1 cellular context compared by ENCODE assay signal in the genomic region with DNA sequence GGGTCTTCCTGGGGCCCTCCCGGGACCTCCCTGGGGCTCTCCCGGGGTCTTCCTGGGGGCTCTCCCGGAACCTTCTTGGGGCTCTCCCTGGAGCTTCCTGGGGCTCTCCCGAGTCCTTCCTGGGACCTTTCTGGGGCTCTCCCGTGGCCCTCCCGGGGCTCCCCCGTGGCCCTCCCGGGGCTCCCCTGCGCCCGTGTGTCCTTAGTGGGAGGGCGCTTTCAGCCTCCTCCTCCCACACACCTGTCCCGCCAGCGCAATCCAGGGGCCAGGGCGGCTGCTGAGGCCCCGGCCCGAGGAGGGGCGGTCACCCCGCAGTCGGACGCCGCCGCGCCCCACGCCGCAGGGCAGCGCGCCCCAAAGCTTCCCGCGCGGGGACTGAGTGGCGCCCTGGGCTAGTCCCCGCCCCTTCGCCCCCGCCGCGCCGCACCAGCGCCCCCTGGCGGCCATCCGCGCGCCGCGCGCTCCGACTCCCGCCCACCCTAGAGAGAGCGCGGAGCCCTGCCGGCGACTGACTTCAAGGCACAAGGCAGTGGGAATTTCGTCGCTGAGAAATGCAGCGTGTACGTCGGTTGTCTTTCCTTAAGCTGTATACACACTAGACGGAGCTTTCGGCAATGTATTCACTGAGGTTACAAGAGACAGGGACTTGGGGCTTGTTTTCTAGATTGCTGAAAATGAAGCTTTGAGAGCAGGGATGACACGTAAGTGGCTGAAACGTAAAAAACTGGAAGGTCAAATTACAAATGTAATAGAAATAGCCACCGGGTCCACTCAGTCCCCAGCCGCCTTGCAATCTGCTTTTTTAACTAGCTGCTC.
TF ChIP-seq lines count a peak whose summit lies in the region.

No MANE protein-coding gene starts in this region.

TF ChIP-seq in K562, 482 proteins besides CTCF, POLR2A, EP300 and RAD21 (continued from another document and continues in another):
- TF ChIP-seq TFE3 (CRISPR knock-in tag; IDR thresholded peaks at IDR 0.05) (no peak), BRF1 (IDR thresholded peaks at IDR 0.05; ENCODE audit: borderline replicate concordance, extremely low read depth, insufficient read length) (no peak), CHD4 (IDR thresholded peaks at IDR 0.05; ENCODE audit: insufficient read depth, insufficient replicate concordance, low read depth, low read length, poor library complexity, severe bottlenecking) (no peak), TCF7 (IDR thresholded peaks at IDR 0.05; ENCODE audit: borderline replicate concordance) (no peak), GTF2B (IDR thresholded peaks at IDR 0.05; ENCODE audit: extremely low read depth, insufficient read length) (no peak), HNRNPH1 (optimal IDR thresholded peaks at IDR 0.05; ENCODE audit: low read depth, low read length) (no peak), SREBF2 (CRISPR knock-in tag; IDR thresholded peaks at IDR 0.05) (no peak), KLF16 (IDR thresholded peaks at IDR 0.05) (no peak), TBP (optimal IDR thresholded peaks at IDR 0.05; ENCODE audit: low read depth, low read length) (peak; percentile 33), BRCA1 (IDR thresholded peaks at IDR 0.05) (no peak), BRCA1 (CRISPR knock-in tag; IDR thresholded peaks at IDR 0.05) (no peak), HNRNPLL (IDR thresholded peaks at IDR 0.05; ENCODE audit: low read depth, low read length, poor library complexity, severe bottlenecking) (no peak), OTX1 (CRISPR knock-in tag; IDR thresholded peaks at IDR 0.05) (no peak), FOXM1 (IDR thresholded peaks at IDR 0.05; ENCODE audit: low read depth) (no peak), FOXM1 (CRISPR knock-in tag; IDR thresholded peaks at IDR 0.05; ENCODE audit: low read depth) (peak; percentile 51; the same call in 1 of the 2 replicates), ELF1 (tag; IDR thresholded peaks at IDR 0.05) (no peak), ZNF57 (CRISPR knock-in tag; IDR thresholded peaks at IDR 0.05) (no peak), MTA2 (IDR thresholded peaks at IDR 0.05; ENCODE audit: low read depth) (no peak), CEBPZ (IDR thresholded peaks at IDR 0.05; ENCODE audit: borderline replicate concordance, low read depth, low read length) (0 out of 2 replicates have a peak, but pooled peaks have one; percentile 23), ZNF830 (CRISPR knock-in tag; IDR thresholded peaks at IDR 0.05) (no peak), KLF6 (CRISPR knock-in tag; IDR thresholded peaks at IDR 0.05; ENCODE audit: borderline replicate concordance) (no peak), MAZ (CRISPR knock-in tag; conservative IDR thresholded peaks at IDR 0.05 in 1 of 2, IDR thresholded peaks at IDR 0.05 in 1 of 2) (peak; percentile 73 to 88), SMARCA4 (IDR thresholded peaks at IDR 0.05) (no peak), NR2C2 (CRISPR knock-in tag; IDR thresholded peaks at IDR 0.05) (no peak; the same call in 1 of the 2 replicates), NR2C2 (tag; IDR thresholded peaks at IDR 0.05) (no peak), HDAC1 (IDR thresholded peaks at IDR 0.05) (no peak), LCOR (CRISPR knock-in tag; IDR thresholded peaks at IDR 0.05) (no peak), HDAC8 (tag; IDR thresholded peaks at IDR 0.05) (no peak), SIRT6 (IDR thresholded peaks at IDR 0.05; ENCODE audit: low read depth, low read length) (no peak)
- TF ChIP-seq, protein P1, sequence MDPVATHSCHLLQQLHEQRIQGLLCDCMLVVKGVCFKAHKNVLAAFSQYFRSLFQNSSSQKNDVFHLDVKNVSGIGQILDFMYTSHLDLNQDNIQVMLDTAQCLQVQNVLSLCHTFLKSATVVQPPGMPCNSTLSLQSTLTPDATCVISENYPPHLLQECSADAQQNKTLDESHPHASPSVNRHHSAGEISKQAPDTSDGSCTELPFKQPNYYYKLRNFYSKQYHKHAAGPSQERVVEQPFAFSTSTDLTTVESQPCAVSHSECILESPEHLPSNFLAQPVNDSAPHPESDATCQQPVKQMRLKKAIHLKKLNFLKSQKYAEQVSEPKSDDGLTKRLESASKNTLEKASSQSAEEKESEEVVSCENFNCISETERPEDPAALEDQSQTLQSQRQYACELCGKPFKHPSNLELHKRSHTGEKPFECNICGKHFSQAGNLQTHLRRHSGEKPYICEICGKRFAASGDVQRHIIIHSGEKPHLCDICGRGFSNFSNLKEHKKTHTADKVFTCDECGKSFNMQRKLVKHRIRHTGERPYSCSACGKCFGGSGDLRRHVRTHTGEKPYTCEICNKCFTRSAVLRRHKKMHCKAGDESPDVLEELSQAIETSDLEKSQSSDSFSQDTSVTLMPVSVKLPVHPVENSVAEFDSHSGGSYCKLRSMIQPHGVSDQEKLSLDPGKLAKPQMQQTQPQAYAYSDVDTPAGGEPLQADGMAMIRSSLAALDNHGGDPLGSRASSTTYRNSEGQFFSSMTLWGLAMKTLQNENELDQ (CRISPR knock-in tag; IDR thresholded peaks at IDR 0.05; ENCODE audit: borderline replicate concordance): no peak
- TF ChIP-seq, protein P2, sequence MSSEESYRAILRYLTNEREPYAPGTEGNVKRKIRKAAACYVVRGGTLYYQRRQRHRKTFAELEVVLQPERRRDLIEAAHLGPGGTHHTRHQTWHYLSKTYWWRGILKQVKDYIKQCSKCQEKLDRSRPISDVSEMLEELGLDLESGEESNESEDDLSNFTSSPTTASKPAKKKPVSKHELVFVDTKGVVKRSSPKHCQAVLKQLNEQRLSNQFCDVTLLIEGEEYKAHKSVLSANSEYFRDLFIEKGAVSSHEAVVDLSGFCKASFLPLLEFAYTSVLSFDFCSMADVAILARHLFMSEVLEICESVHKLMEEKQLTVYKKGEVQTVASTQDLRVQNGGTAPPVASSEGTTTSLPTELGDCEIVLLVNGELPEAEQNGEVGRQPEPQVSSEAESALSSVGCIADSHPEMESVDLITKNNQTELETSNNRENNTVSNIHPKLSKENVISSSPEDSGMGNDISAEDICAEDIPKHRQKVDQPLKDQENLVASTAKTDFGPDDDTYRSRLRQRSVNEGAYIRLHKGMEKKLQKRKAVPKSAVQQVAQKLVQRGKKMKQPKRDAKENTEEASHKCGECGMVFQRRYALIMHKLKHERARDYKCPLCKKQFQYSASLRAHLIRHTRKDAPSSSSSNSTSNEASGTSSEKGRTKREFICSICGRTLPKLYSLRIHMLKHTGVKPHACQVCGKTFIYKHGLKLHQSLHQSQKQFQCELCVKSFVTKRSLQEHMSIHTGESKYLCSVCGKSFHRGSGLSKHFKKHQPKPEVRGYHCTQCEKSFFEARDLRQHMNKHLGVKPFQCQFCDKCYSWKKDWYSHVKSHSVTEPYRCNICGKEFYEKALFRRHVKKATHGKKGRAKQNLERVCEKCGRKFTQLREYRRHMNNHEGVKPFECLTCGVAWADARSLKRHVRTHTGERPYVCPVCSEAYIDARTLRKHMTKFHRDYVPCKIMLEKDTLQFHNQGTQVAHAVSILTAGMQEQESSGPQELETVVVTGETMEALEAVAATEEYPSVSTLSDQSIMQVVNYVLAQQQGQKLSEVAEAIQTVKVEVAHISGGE (CRISPR knock-in tag; IDR thresholded peaks at IDR 0.05): no peak
- TF ChIP-seq, protein P3, sequence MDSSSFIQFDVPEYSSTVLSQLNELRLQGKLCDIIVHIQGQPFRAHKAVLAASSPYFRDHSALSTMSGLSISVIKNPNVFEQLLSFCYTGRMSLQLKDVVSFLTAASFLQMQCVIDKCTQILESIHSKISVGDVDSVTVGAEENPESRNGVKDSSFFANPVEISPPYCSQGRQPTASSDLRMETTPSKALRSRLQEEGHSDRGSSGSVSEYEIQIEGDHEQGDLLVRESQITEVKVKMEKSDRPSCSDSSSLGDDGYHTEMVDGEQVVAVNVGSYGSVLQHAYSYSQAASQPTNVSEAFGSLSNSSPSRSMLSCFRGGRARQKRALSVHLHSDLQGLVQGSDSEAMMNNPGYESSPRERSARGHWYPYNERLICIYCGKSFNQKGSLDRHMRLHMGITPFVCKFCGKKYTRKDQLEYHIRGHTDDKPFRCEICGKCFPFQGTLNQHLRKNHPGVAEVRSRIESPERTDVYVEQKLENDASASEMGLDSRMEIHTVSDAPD (CRISPR knock-in tag; IDR thresholded peaks at IDR 0.05): no peak
